10 cellular contexts compared by ENCODE assay signal in the genomic region with DNA sequence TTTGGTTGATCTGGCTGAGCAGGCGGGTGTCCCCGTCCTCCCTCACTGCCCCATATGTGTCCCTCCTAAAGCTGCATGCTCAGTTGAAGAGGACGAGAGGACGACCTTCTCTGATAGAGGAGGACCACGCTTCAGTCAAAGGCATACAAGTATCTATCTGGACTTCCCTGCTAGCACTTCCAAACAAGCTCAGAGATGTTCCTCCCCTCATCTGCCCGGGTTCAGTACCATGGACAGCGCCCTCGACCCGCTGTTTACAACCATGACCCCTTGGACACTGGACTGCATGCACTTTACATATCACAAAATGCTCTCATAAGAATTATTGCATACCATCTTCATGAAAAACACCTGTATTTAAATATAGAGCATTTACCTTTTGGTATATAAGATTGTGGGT. TPM values are rescaled to one million over a fixed set of nuclear protein-coding genes. Genes with fewer than 3 reads are reported as not detected.
DNase-seq lines count a peak whose midpoint lies in the region; ATAC-seq and TF ChIP-seq lines count a peak whose summit lies in the region.
"Had no signal": no experiment of that assay in that cellular context is flagged by ENCODE, and none has a peak within 500 bp of the region (broad histone marks: within the 10 kb centered on the region; RNA-seq: fewer than 3 reads in every experiment).

No MANE protein-coding gene starts in this region.

- CTCF ChIA-PET in A673 (lab: Charles Lee), result interaction anchor here (0.5 kb wide), 1 partner anchor 104 kb away, joined by 3 read pairs; no protein-coding TSS in a partner anchor

- TF ChIP-seq CTCF in A673 (conservative IDR thresholded peaks at IDR 0.05; ENCODE audit: low read depth, low read length) (no peak), testis (IDR thresholded peaks at IDR 0.05) (no peak)

- intact Hi-C loops in A673 (cut with micrococcal nuclease; ENCODE audit: unreplicated experiment) (no loop called here), testis (cut with DNase I; ENCODE audit: low total_unique reads) (loop anchor here (5.0 kb wide), 2 partner anchors 146 to 161 kb away; a partner anchor contains a TSS)

- ATAC-seq in naive B cell (ENCODE audit: low read depth in 2 of 2) (no peak), HG03342 (IDR thresholded peaks at IDR 0.05; ENCODE audit: unreplicated experiment) (no peak)

- peaks cover 0 to 2% (median 0%) of the 10 kb centered on the region in 7 donors for H3K9me3 Mint-ChIP-seq in naive B cell
- H3K9me3 Mint-ChIP-seq: stimulated activated naive CD8-positive, alpha-beta T cell treated with anti-CD3 and anti-CD28 coated beads, Interleukin-15, Interleukin-2, amounts not matched to agents 100 ng/mL and 50 ng/mL, for 24 hours had no signal

- peak; percentile 15 for DNase-seq in A673 (ENCODE audit: low spot score)
- DNase-seq in Jurkat, Clone E6-1 (ENCODE audit: low read depth, low spot score), result peak; percentile 17
- peak; percentile 7 to 17 for DNase-seq in activated CD4-positive, alpha-beta T cell treated with anti-CD3 and anti-CD28 coated beads, Interleukin-2, amount 50 U/mL, for 4 hours
- peak; percentile 4 to 34 (median 14) for DNase-seq in effector memory CD4-positive, alpha-beta T cell
- DNase-seq in naive B cell, result peak; percentile 20
- peak; percentile 81 for DNase-seq in testis
- no peak for DNase-seq in NCI-H187 (lab: John Stamatoyannopoulos, UW)

- H3K4me3 Mint-ChIP-seq in naive B cell, result no peak overlapping the region
- H3K4me3 Mint-ChIP-seq: stimulated activated naive CD8-positive, alpha-beta T cell treated with anti-CD3 and anti-CD28 coated beads, Interleukin-15, Interleukin-2, amounts not matched to agents 100 ng/mL and 50 ng/mL, for 24 hours had no signal

- peak overlapping the region in 1 of 6 donors; percentile 48 for H3K27ac Mint-ChIP-seq in naive B cell
- H3K27ac Mint-ChIP-seq: stimulated activated naive CD8-positive, alpha-beta T cell treated with anti-CD3 and anti-CD28 coated beads, Interleukin-15, Interleukin-2, amounts not matched to agents 100 ng/mL and 50 ng/mL, for 24 hours had no signal

- H3K27me3 ChIP-seq in A673 (replicated peaks; ENCODE audit: insufficient read depth, low read depth, low read length, poor library complexity), result peaks cover 48% of the 10 kb centered on the region
- H3K27me3 ChIP-seq in effector memory CD4-positive, alpha-beta T cell (replicated peaks; ENCODE audit: control insufficient read depth, insufficient read depth, low read length, poor library complexity, severe bottlenecking), result peaks cover 17% of the 10 kb centered on the region
- no peaks in the 10 kb centered on the region for H3K27me3 ChIP-seq in testis

- H3K4me3 ChIP-seq in A673 (ENCODE audit: low read depth, low read length, poor library complexity, severe bottlenecking), result no peak overlapping the region
- H3K4me3 ChIP-seq in Jurkat, Clone E6-1 (ENCODE audit: low read length), result no peak overlapping the region
- no peak overlapping the region for H3K4me3 ChIP-seq in effector memory CD4-positive, alpha-beta T cell (ENCODE audit: insufficient read depth, low read depth, low read length, poor library complexity, severe bottlenecking)
- H3K4me3 ChIP-seq in testis, result no peak overlapping the region

- no peaks in the 10 kb centered on the region for H3K9me3 ChIP-seq in A673 (ENCODE audit: low read depth, low read length, poor library complexity, severe bottlenecking)
- no peaks in the 10 kb centered on the region for H3K9me3 ChIP-seq in effector memory CD4-positive, alpha-beta T cell (ENCODE audit: control insufficient read depth, low read length)
- H3K9me3 ChIP-seq in testis, result no peaks in the 10 kb centered on the region

- no peak overlapping the region for H3K27ac ChIP-seq in A673 (ENCODE audit: low read depth, low read length, poor library complexity, severe bottlenecking)
- no peak overlapping the region for H3K27ac ChIP-seq in effector memory CD4-positive, alpha-beta T cell (ENCODE audit: insufficient read depth, low read length, poor library complexity, severe bottlenecking)
- H3K27ac ChIP-seq in testis, result no peak overlapping the region
- H3K27ac ChIP-seq: C4-2B had no signal

- H3K4me1 ChIP-seq in A673 (ENCODE audit: insufficient read depth, low read length, poor library complexity, severe bottlenecking) (no peaks in the 10 kb centered on the region), testis (no peaks in the 10 kb centered on the region)
- no peaks in the 10 kb centered on the region for H3K4me1 ChIP-seq in effector memory CD4-positive, alpha-beta T cell (ENCODE audit: control insufficient read depth, insufficient read depth, low read length, poor library complexity, severe bottlenecking)

- BruUV-seq in A673 (replicated peaks; lab: Mats Ljungman, UMichigan), result no TSS peak

- peaks cover 0 to 8% (median 4%) of the 10 kb centered on the region in 3 donors for H3K4me1 Mint-ChIP-seq in naive B cell

- WGBS in testis, 2 donors, result 10 to 18% methylated on average over 9 of the region's 9 CpGs

- no peak for TF ChIP-seq POLR2A in testis (IDR thresholded peaks at IDR 0.05)

- H3K36me3 ChIP-seq in A673 (ENCODE audit: insufficient read depth, low read length, poor library complexity, severe bottlenecking) (no peaks in the 10 kb centered on the region), testis (ENCODE audit: low read depth, missing control alignments) (no peaks in the 10 kb centered on the region)
- no peaks in the 10 kb centered on the region for H3K36me3 ChIP-seq in effector memory CD4-positive, alpha-beta T cell (ENCODE audit: control insufficient read depth, insufficient read depth, low read length)

- POLR2A ChIA-PET in A673 (lab: Charles Lee; ENCODE audit: low non-redundant PET), result no interaction called here

- peaks cover 36 to 65% (median 56%) of the 10 kb centered on the region in 3 donors for H3K27me3 Mint-ChIP-seq in naive B cell

- no peaks in the 10 kb centered on the region for H3K36me3 Mint-ChIP-seq in naive B cell

RNA-seq across cellular contexts. Expression of a gene that starts 26.9 kb away (rescaled TPM):
- 27.5 and 32.3 TPM in 2 replicates for total RNA-seq in A673 (2021)
- polyA plus RNA-seq in Jurkat, Clone E6-1 (2012; ENCODE audit: insufficient read depth, insufficient read length), result 22.5 TPM
- 10 to 100 TPM in 1 of 6 donors, 1 to 10 TPM in 5; 1.0 to 17.7 (median 6.3) TPM for polyA plus RNA-seq in naive B cell (ENCODE audit: low read depth in 6 of 6)
- total RNA-seq in testis, result 10 to 100 TPM; 15.3 to 20.4 TPM
- 8.7 TPM for polyA plus RNA-seq in testis (ENCODE audit: insufficient read depth, low read depth, low replicate concordance)

RNA-seq across cellular contexts. Expression of a gene that starts 38.5 kb away (rescaled TPM):
- not detected in 2 replicates for total RNA-seq in A673 (2021)
- polyA plus RNA-seq in Jurkat, Clone E6-1 (2012; ENCODE audit: insufficient read depth, insufficient read length), result not detected
- polyA plus RNA-seq in naive B cell (ENCODE audit: low read depth in 6 of 6), result not detected
- total RNA-seq in testis, result under 1 TPM; 0.19 to 0.24 TPM
- polyA plus RNA-seq in testis (ENCODE audit: insufficient read depth, low read depth, low replicate concordance), result 0.05 TPM

Comparison
In these comparisons a context has a peak if more than half of its experiments do, and no peak if none do; other contexts are left out.
1. DNase-seq: peak in A673 (single experiment), Jurkat, Clone E6-1 (single experiment), activated CD4-positive, alpha-beta T cell treated with anti-CD3 and anti-CD28 coated beads, Interleukin-2, amount 50 U/mL, for 4 hours (2 of 2), effector memory CD4-positive, alpha-beta T cell (3 of 3), naive B cell (single experiment) and testis (single experiment); none in NCI-H187 (0 of 2).